In the genomic region with DNA sequence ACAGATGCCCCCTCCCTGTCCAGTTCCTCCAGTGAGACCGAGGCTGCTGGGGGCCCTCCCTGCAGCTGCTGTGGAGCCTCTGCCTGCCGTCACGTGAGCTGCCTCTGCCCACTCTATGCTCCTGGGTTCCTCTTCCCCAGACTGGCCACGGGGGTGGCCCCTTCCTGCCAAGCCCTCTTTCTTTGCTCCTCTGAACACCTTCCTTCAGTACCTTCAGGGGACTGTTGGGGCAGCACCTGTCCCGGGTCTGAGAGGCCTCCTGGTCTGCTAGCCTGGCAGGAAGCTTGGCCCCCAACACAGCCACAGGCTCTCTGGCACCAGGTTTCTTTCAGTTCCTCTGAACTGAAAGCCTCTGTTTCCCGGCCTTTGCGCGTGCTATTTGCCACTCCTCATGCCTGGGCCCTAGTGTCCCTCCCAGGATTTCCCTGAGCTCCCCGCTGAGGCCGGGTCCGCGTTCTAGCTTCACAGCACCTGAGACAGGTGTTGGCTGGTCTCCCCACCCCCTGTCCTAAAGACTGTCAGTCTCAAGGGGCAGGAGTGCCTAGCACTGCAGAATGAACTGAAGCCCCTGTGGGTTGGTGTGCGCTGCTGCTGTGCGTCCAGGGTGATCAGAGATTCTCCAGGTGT, we compare ENCODE assay signal across 11 cellular contexts. TPM values are rescaled to one million over a fixed set of nuclear protein-coding genes. Genes with fewer than 3 reads are reported as not detected.
A peak's percentile ranks its signal among the peaks of the same experiment; 100 is the strongest.
DNase-seq lines count a peak whose midpoint lies in the region; ATAC-seq and TF ChIP-seq lines count a peak whose summit lies in the region.
"Had no signal": no experiment of that assay in that cellular context is flagged by ENCODE, and none has a peak within 500 bp of the region (broad histone marks: within the 10 kb centered on the region; RNA-seq: fewer than 3 reads in every experiment).

No MANE protein-coding gene starts in this region.

- in situ Hi-C loops in mammary epithelial cell (cut with MboI; ENCODE audit: low sequenced_read_pairs in 2 of 2) = loop anchor here in 1 of 2 donors (10.0 kb wide), 1 partner anchor 232 kb away; no protein-coding TSS in a partner anchor

- H3K4me1 ChIP-seq in breast epithelium (peaks cover 0 to 4% of the 10 kb centered on the region in 2 donors), mammary epithelial cell (ENCODE audit: insufficient read depth, low read length) (no peaks in the 10 kb centered on the region), MM.1S (ENCODE audit: low read length) (peaks cover 19% of the 10 kb centered on the region), heart left ventricle (peaks cover 0 to 67% (median 7%) of the 10 kb centered on the region in 12 donors)

- H3K4me3 ChIP-seq in breast epithelium (no peak overlapping the region), mammary epithelial cell (replicated peaks in 1 of 3; ENCODE audit: insufficient read depth in 1 of 3, low read depth in 2 of 3, low read length in 3 of 3) (no peak overlapping the region), MM.1S (ENCODE audit: low read length) (no peak overlapping the region), heart left ventricle (peak overlapping the region in 1 of 12 donors; percentile 23)

- H3K9me3 ChIP-seq in breast epithelium (no peaks in the 10 kb centered on the region), mammary epithelial cell (replicated peaks; ENCODE audit: insufficient read depth, low read length) (no peaks in the 10 kb centered on the region), MM.1S (replicated peaks; ENCODE audit: insufficient read depth, low read length) (no peaks in the 10 kb centered on the region), heart left ventricle (no peaks in the 10 kb centered on the region)

- no peaks in the 10 kb centered on the region for H3K9me3 Mint-ChIP-seq in Calu3 (ENCODE audit: low read depth, unreplicated experiment)
- H3K9me3 Mint-ChIP-seq: activated T-helper 17 cell treated with anti-CD3 and anti-CD28 coated beads, Interleukin-2, amount 50 U/mL, for 72 hours had no signal

- H3F3A ChIP-seq in MM.1S (ENCODE audit: insufficient read depth, low read length) = peaks cover 9% of the 10 kb centered on the region; the same call in 1 of the 2 replicates

- H3K36me3 ChIP-seq in breast epithelium (no peaks in the 10 kb centered on the region), mammary epithelial cell (ENCODE audit: insufficient read depth, low read length) (no peaks in the 10 kb centered on the region), MM.1S (replicated peaks; ENCODE audit: insufficient read depth, low read length) (no peaks in the 10 kb centered on the region), heart left ventricle (no peaks in the 10 kb centered on the region)

- H3K4me3 Mint-ChIP-seq in Calu3 (ENCODE audit: low read depth, unreplicated experiment) = no peak overlapping the region
- H3K4me3 Mint-ChIP-seq: activated T-helper 17 cell treated with anti-CD3 and anti-CD28 coated beads, Interleukin-2, amount 50 U/mL, for 72 hours had no signal

- BruUV-seq in mammary epithelial cell (replicated peaks; lab: Mats Ljungman, UMichigan) = no TSS peak
- BruUV-seq in Calu3 (replicated peaks; lab: Mats Ljungman, UMichigan) = no TSS peak

- H4K20me1 ChIP-seq in mammary epithelial cell (ENCODE audit: insufficient read depth, low read length) = no peaks in the 10 kb centered on the region
- no peaks in the 10 kb centered on the region for H4K20me1 ChIP-seq in MM.1S (ENCODE audit: insufficient read depth, low read length)

- H3K79me2 ChIP-seq in mammary epithelial cell (ENCODE audit: insufficient read depth, low read length) (no peaks in the 10 kb centered on the region), MM.1S (ENCODE audit: low read length) (no peaks in the 10 kb centered on the region)

- H3K27me3 ChIP-seq in breast epithelium (no peaks in the 10 kb centered on the region), mammary epithelial cell (ENCODE audit: insufficient read depth, low read length) (no peaks in the 10 kb centered on the region), MM.1S (replicated peaks; ENCODE audit: insufficient read depth, low read length) (no peaks in the 10 kb centered on the region), heart left ventricle (no peaks in the 10 kb centered on the region)

- CTCF ChIA-PET in mammary epithelial cell (lab: Charles Lee; ENCODE audit: low non-redundant PET) = no interaction called here
- CTCF ChIA-PET in Calu3 (lab: Charles Lee) = no interaction called here

- no peaks in the 10 kb centered on the region for H3K27me3 Mint-ChIP-seq in Calu3 (ENCODE audit: unreplicated experiment)
- H3K27me3 Mint-ChIP-seq: activated T-helper 17 cell treated with anti-CD3 and anti-CD28 coated beads, Interleukin-2, amount 50 U/mL, for 72 hours had no signal

- WGBS in mammary epithelial cell (ENCODE audit: low coverage, missing lambda C conversion rate) = 61% methylated on average over 13 of the region's 14 CpGs
- 78 to 87% (median 85%) methylated on average over 14 of the region's 14 CpGs for WGBS in heart left ventricle, 4 donors

- H3K4me1 Mint-ChIP-seq in Calu3 (ENCODE audit: low read depth, unreplicated experiment) = no peaks in the 10 kb centered on the region
- H3K4me1 Mint-ChIP-seq: activated T-helper 17 cell treated with anti-CD3 and anti-CD28 coated beads, Interleukin-2, amount 50 U/mL, for 72 hours had no signal

- H3K4me2 ChIP-seq in mammary epithelial cell (ENCODE audit: insufficient read depth, low read depth, low read length) (no peak overlapping the region), MM.1S (ENCODE audit: low read depth, low read length) (peak overlapping the region; percentile 38; the same call in 1 of the 2 replicates)

- H2AFZ ChIP-seq in mammary epithelial cell (ENCODE audit: low read depth, low read length) (no peak overlapping the region), MM.1S (ENCODE audit: low read length) (peak overlapping the region; percentile 59)

- no peak for DNase-seq in breast epithelium (ENCODE audit: low spot score in 2 of 2)
- no peak for DNase-seq in mammary epithelial cell
- DNase-seq in MM.1S = peak; percentile 65
- peak in 2 of 5 donors; percentile 34 to 69 for DNase-seq in heart left ventricle
- no peak for DNase-seq in Calu3
- DNase-seq in DMS79 (lab: John Stamatoyannopoulos, UW) = no peak
- no peak for DNase-seq in NCI-H526 treated with DMSO at 0.1 percent for 48 hours (lab: John Stamatoyannopoulos, UW)
- no peak for DNase-seq in SK-N-DZ (ENCODE audit: low spot score)
- DNase-seq: NCI-H69 had no signal

- H3K27ac ChIP-seq in breast epithelium (peak overlapping the region; percentile 9 to 54), mammary epithelial cell (ENCODE audit: insufficient read depth, low read depth, low read length) (no peak overlapping the region), MM.1S (ENCODE audit: low read length) (peak overlapping the region; percentile 46; the same call in 1 of the 2 replicates), heart left ventricle (peak overlapping the region in 6 of 12 donors; percentile 9 to 95 (median 28))

- H3K27ac Mint-ChIP-seq in Calu3 (ENCODE audit: unreplicated experiment) = no peak overlapping the region
- H3K27ac Mint-ChIP-seq: activated T-helper 17 cell treated with anti-CD3 and anti-CD28 coated beads, Interleukin-2, amount 50 U/mL, for 72 hours had no signal

- TF ChIP-seq POLR2A in breast epithelium (IDR thresholded peaks at IDR 0.05) (no peak), heart left ventricle (IDR thresholded peaks at IDR 0.05) (no peak)

- peaks cover 4% of the 10 kb centered on the region for H3K36me3 Mint-ChIP-seq in Calu3 (ENCODE audit: insufficient read depth, unreplicated experiment)

- dilution Hi-C loops in mammary epithelial cell (cut with HindIII; ENCODE audit: low sequenced_read_pairs) = loop anchor here (5.0 to 10.0 kb wide), 6 partner anchors 80 to 472 kb away; partner anchors contain the start of gene CCNF

- H3K9ac ChIP-seq in mammary epithelial cell (ENCODE audit: insufficient read depth, low read length) (no peak overlapping the region), MM.1S (ENCODE audit: low read length) (peak overlapping the region; percentile 37; the same call in 1 of the 2 replicates)

- no peaks in the 10 kb centered on the region for H3K9me2 ChIP-seq in MM.1S (replicated peaks; ENCODE audit: insufficient read depth, low read length)

- TF ChIP-seq CTCF in breast epithelium (IDR thresholded peaks at IDR 0.05) = no peak
- no peak for TF ChIP-seq CTCF in mammary epithelial cell (conservative IDR thresholded peaks at IDR 0.05 in 1 of 2, IDR thresholded peaks at IDR 0.05 in 1 of 2; ENCODE audit: extremely low read depth in 1 of 2, insufficient read depth in 1 of 2, low read depth in 1 of 2, low read length in 2 of 2)
- peak; percentile 36 for TF ChIP-seq CTCF in MM.1S (IDR thresholded peaks at IDR 0.05; ENCODE audit: low read length)
- TF ChIP-seq CTCF in heart left ventricle (IDR thresholded peaks at IDR 0.05) = no peak
- TF ChIP-seq CTCF in Calu3 (IDR thresholded peaks at IDR 0.05; ENCODE audit: unreplicated experiment) = no peak

- ATAC-seq in heart left ventricle = peak in 3 of 4 donors; percentile 18 to 65 (median 22)
- ATAC-seq: activated T-helper 17 cell treated with anti-CD3 and anti-CD28 coated beads, Interleukin-2, amount 50 U/mL, for 72 hours had no signal

- intact Hi-C loops in breast epithelium (cut with DNase I; ENCODE audit: low total_unique reads) (no loop called here), mammary epithelial cell (cut with micrococcal nuclease) (no loop called here), heart left ventricle (cut with DNase I) (loop anchor here in 5 of 10 donors (5.0 to 10.0 kb wide), 5 partner anchors 80 to 502 kb away; partner anchors contain the start of genes CCNF (in 2 of the 5) and ZNF598 (in 1 of the 5)), Calu3 (cut with micrococcal nuclease; ENCODE audit: unreplicated experiment) (loop anchor here (10.0 kb wide), 1 partner anchor 72 kb away; no protein-coding TSS in a partner anchor)

RNA-seq across cellular contexts. Expression of gene ATP6V0C, which starts 6.6 kb away (rescaled TPM):
- total RNA-seq in breast epithelium (10 to 100 TPM; 27.5 to 70.2 (median 45.4) TPM), mammary epithelial cell (100 to 1,000 TPM in 1 of 2 donors, 10 to 100 TPM in 1; 41.5 to 250 TPM), heart left ventricle (100 to 1,000 TPM in 7 of 9 donors, 10 to 100 TPM in 2; 61.6 to 209 (median 129) TPM), Calu3 (2022) (260 and 262 TPM in 2 replicates)
- polyA plus RNA-seq in mammary epithelial cell (95.2 TPM), heart left ventricle (100 to 1,000 TPM; 132 to 232 TPM)
- polyA minus RNA-seq in mammary epithelial cell = 81.4 TPM
- 46.7 and 54.3 TPM in 2 replicates for polyA plus RNA-seq in SK-N-DZ (2014; cell fraction: cytosol; rRNA removed)
- polyA plus RNA-seq in SK-N-DZ (2014; cell fraction: nucleus; rRNA removed) = 26.1 and 32.0 TPM in 2 replicates

RNA-seq across cellular contexts. Expression of gene AMDHD2, which starts 13.0 kb away (rescaled TPM):
- total RNA-seq in breast epithelium = 10 to 100 TPM; 27.9 to 57.0 (median 28.2) TPM
- total RNA-seq in mammary epithelial cell = 10 to 100 TPM; 23.5 to 31.9 TPM
- 12.2 TPM for polyA plus RNA-seq in mammary epithelial cell
- 4.4 TPM for polyA minus RNA-seq in mammary epithelial cell
- total RNA-seq in heart left ventricle = 10 to 100 TPM in 5 of 9 donors, 1 to 10 TPM in 4; 8.9 to 34.0 (median 11.8) TPM
- polyA plus RNA-seq in heart left ventricle = 10 to 100 TPM in 1 of 2 donors, 1 to 10 TPM in 1; 9.4 to 13.2 TPM
- 60.2 and 65.1 TPM in 2 replicates for total RNA-seq in Calu3 (2022)
- 48.0 and 78.2 TPM in 2 replicates for polyA plus RNA-seq in SK-N-DZ (2014; cell fraction: cytosol; rRNA removed)
- polyA plus RNA-seq in SK-N-DZ (2014; cell fraction: nucleus; rRNA removed) = 525 and 549 TPM in 2 replicates

RNA-seq across cellular contexts. Expression of gene CEMP1, which starts 24.0 kb away (rescaled TPM):
- total RNA-seq in breast epithelium = 1 to 10 TPM in 2 of 3 donors, not detected in 1; 2.3 to 2.6 TPM
- total RNA-seq in mammary epithelial cell = under 1 TPM in 1 of 2 donors, not detected in 1; 0.33 TPM
- not detected for polyA plus RNA-seq in mammary epithelial cell
- not detected for polyA minus RNA-seq in mammary epithelial cell
- under 1 TPM in 1 of 9 donors, not detected in 8; 0.18 TPM for total RNA-seq in heart left ventricle
- polyA plus RNA-seq in heart left ventricle = under 1 TPM; 0.04 to 0.27 TPM
- 0.86 and 0.90 TPM in 2 replicates for total RNA-seq in Calu3 (2022)
- not detected in 2 replicates for polyA plus RNA-seq in SK-N-DZ (2014; cell fraction: cytosol; rRNA removed)
- not detected in 2 replicates for polyA plus RNA-seq in SK-N-DZ (2014; cell fraction: nucleus; rRNA removed)
- total RNA-seq: activated T-helper 17 cell treated with anti-CD3 and anti-CD28 coated beads, Interleukin-2, amount 50 U/mL, for 72 hours; fibroblast of villous mesenchyme had no signal

RNA-seq across cellular contexts. Expression of gene PDPK1, which starts 30.7 kb away (rescaled TPM):
- total RNA-seq in breast epithelium = 10 to 100 TPM; 28.8 to 32.8 (median 29.4) TPM
- total RNA-seq in mammary epithelial cell = 10 to 100 TPM; 28.2 to 33.7 TPM
- 22.8 TPM for polyA plus RNA-seq in mammary epithelial cell
- polyA minus RNA-seq in mammary epithelial cell = 84.3 TPM
- total RNA-seq in heart left ventricle = 10 to 100 TPM; 29.1 to 54.1 (median 40.4) TPM
- 10 to 100 TPM; 12.3 to 32.3 TPM for polyA plus RNA-seq in heart left ventricle
- total RNA-seq in Calu3 (2022) = 57.4 and 62.4 TPM in 2 replicates
- polyA plus RNA-seq in SK-N-DZ (2014; cell fraction: cytosol; rRNA removed) = 14.7 and 18.8 TPM in 2 replicates
- polyA plus RNA-seq in SK-N-DZ (2014; cell fraction: nucleus; rRNA removed) = 12.6 and 19.9 TPM in 2 replicates

RNA-seq across cellular contexts. Expression of gene TBC1D24, which starts 32.2 kb away (rescaled TPM):
- total RNA-seq in breast epithelium = 10 to 100 TPM in 2 of 3 donors, 1 to 10 TPM in 1; 8.8 to 22.0 (median 16.7) TPM
- 10 to 100 TPM; 11.4 to 12.3 TPM for total RNA-seq in mammary epithelial cell
- 5.6 TPM for polyA plus RNA-seq in mammary epithelial cell
- 8.3 TPM for polyA minus RNA-seq in mammary epithelial cell
- 10 to 100 TPM in 8 of 9 donors, 1 to 10 TPM in 1; 8.9 to 19.2 (median 11.9) TPM for total RNA-seq in heart left ventricle
- polyA plus RNA-seq in heart left ventricle = 1 to 10 TPM; 4.0 to 6.7 TPM
- 31.3 and 33.3 TPM in 2 replicates for total RNA-seq in Calu3 (2022)
- 13.5 and 17.0 TPM in 2 replicates for polyA plus RNA-seq in SK-N-DZ (2014; cell fraction: cytosol; rRNA removed)
- 19.9 and 29.5 TPM in 2 replicates for polyA plus RNA-seq in SK-N-DZ (2014; cell fraction: nucleus; rRNA removed)
